Comparison of ENCODE assay signal across 7 cellular contexts in the genomic region with DNA sequence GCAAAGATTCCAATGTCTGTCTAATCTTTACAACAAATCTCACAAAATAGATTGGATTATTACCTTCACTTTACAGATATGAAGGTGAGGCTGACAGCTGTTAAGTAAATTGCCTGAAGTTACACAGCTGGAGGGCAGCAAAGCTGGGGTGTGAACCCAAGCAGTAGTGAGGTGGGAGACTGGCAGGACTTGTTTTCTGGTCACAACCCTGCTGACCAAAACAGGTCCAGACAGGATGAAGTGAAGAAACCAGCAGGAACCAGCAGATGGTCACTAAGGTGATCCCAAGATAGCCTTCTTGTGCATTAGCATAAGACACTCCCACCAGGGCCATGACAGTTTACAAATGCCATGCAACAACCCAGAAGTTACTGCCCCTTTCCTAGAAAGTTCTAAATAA.
A peak's percentile ranks its signal among the peaks of the same experiment; 100 is the strongest.
DNase-seq lines count a peak whose midpoint lies in the region; ATAC-seq, FAIRE-seq and TF ChIP-seq lines count a peak whose summit lies in the region.
"Not testable (repeated sequence)": the region's sequence is repeated elsewhere in the genome, so short reads cannot be mapped to it uniquely, and the experiment has no call there.

No MANE protein-coding gene starts in this region.

- TF ChIP-seq CTCF in endodermal cell (conservative IDR thresholded peaks at IDR 0.05); keratinocyte (optimal IDR thresholded peaks at IDR 0.05 in 1 of 3, IDR thresholded peaks at IDR 0.05 in 1 of 3, conservative IDR thresholded peaks at IDR 0.05 in 1 of 3; ENCODE audit: extremely low read depth in 1 of 3, insufficient read depth in 2 of 3, low read length in 3 of 3): not testable (repeated sequence)

- peak; percentile 48 for ATAC-seq in HG03442 (IDR thresholded peaks at IDR 0.05; ENCODE audit: unreplicated experiment)

- not testable (repeated sequence) for H3K79me2 ChIP-seq in keratinocyte (ENCODE audit: control insufficient read depth, insufficient read depth, low read length)

- not testable (repeated sequence) for H3K9me1 ChIP-seq in keratinocyte (ENCODE audit: control insufficient read depth, extremely low read depth, insufficient read depth, low read length)

- peak; percentile 83 for DNase-seq in ELF-1 (ENCODE audit: low read depth, low spot score)
- DNase-seq in NCI-H1105 treated with DMSO at 0.1 percent for 48 hours (lab: John Stamatoyannopoulos, UW), result peak; percentile 74
- peak; percentile 73 for DNase-seq in NCI-H82 (lab: John Stamatoyannopoulos, UW)
- peak; percentile 42 for DNase-seq in SK-MEL-5 (ENCODE audit: low read depth, low spot score)
- peak; percentile 53 for DNase-seq in endodermal cell
- not testable (repeated sequence) for DNase-seq in keratinocyte (ENCODE audit: low read depth, low spot score)

- dilution Hi-C loops in keratinocyte (cut with MboI; ENCODE audit: extremely low pct_ligation_motif_present, low sequenced_read_pairs), result not testable (repeated sequence)

- not testable (repeated sequence) for H3K4me3 ChIP-seq in endodermal cell (ENCODE audit: low read length); keratinocyte (ENCODE audit: control insufficient read depth in 2 of 3, extremely low read depth in 1 of 3, insufficient read depth in 2 of 3, low read depth in 1 of 3, low read length in 3 of 3)

- H3K27ac ChIP-seq in endodermal cell (ENCODE audit: low read depth, low read length); keratinocyte (ENCODE audit: control insufficient read depth, insufficient read depth, low read length): not testable (repeated sequence)

- not testable (repeated sequence) for H3K27me3 Mint-ChIP-seq in endodermal cell (ENCODE audit: insufficient read depth)

- not testable (repeated sequence) for H3K36me3 Mint-ChIP-seq in endodermal cell (ENCODE audit: low read depth)

- in situ Hi-C loops in SK-MEL-5 (cut with HindIII; ENCODE audit: low pct_unique_long_range_greater_than_20kb, low sequenced_read_pairs), result not testable (repeated sequence)

- peak; percentile 9 for FAIRE-seq in keratinocyte (lab: Jason Lieb, UNC)

- not testable (repeated sequence) for H3K36me3 ChIP-seq in endodermal cell (ENCODE audit: control insufficient read depth, insufficient read depth, low read length); keratinocyte (ENCODE audit: control insufficient read depth in 2 of 2, extremely low read depth in 1 of 2, insufficient read depth in 2 of 2, low read length in 2 of 2)

- H2AFZ ChIP-seq in keratinocyte (ENCODE audit: control insufficient read depth, low read length), result not testable (repeated sequence)

- not testable (repeated sequence) for H3K9me3 Mint-ChIP-seq in endodermal cell

- H3K4me1 Mint-ChIP-seq in endodermal cell, result not testable (repeated sequence)

- H3K27me3 ChIP-seq in endodermal cell (ENCODE audit: control insufficient read depth, insufficient read depth, low read length, poor library complexity, severe bottlenecking); keratinocyte (ENCODE audit: control insufficient read depth, extremely low read depth, insufficient read depth, low read length): not testable (repeated sequence)

- not testable (repeated sequence) for H4K20me1 ChIP-seq in keratinocyte (ENCODE audit: control insufficient read depth, extremely low read depth, insufficient read depth, low read length)

- H3K9me3 ChIP-seq in endodermal cell (ENCODE audit: control insufficient read depth, low read length); keratinocyte (ENCODE audit: control insufficient read depth, low read depth, low read length): not testable (repeated sequence)

- not testable (repeated sequence) for H3K4me1 ChIP-seq in endodermal cell (ENCODE audit: control insufficient read depth, insufficient read depth, low read length); keratinocyte (ENCODE audit: control insufficient read depth, extremely low read depth, insufficient read depth, low read length)

- H3K9ac ChIP-seq in endodermal cell (ENCODE audit: extremely low read depth, low read length, poor library complexity, severe bottlenecking); keratinocyte (ENCODE audit: control insufficient read depth, extremely low read depth, insufficient read depth, low read length): not testable (repeated sequence)

- not testable (repeated sequence) for H3K27ac Mint-ChIP-seq in endodermal cell

- H3K4me2 ChIP-seq in keratinocyte (ENCODE audit: control insufficient read depth, extremely low read depth, insufficient read depth, low read depth, low read length), result not testable (repeated sequence)

- H3K4me3 Mint-ChIP-seq in endodermal cell, result not testable (repeated sequence)
